ENCODE assay signal across 8 cellular contexts in the genomic region with DNA sequence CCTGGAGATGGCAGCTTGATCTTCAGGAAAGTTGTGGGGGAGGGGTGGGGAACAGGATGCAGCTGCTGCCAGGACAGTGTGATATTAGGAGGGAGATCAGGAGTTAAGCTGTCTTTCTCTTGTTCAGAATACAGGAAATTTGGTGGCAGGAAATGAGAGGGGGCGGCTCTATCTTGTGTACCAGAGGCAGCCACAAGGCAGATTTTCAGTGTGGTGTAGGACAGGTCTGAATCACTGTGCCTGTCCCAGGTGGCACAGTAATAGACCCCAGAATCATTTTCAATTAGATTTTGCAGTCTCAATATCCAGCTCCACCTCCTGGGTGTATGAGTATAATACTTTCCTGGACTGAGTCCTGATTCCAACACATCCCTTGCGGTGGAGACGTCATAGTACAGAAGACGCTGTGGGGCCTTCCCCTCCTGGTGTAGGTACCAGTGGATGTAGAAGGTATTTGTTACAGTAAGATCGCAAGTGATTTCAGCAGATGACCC.
A peak's percentile ranks its signal among the peaks of the same experiment; 100 is the strongest.
DNase-seq lines count a peak whose midpoint lies in the region; ATAC-seq and TF ChIP-seq lines count a peak whose summit lies in the region.
"Not testable (repeated sequence)": the region's sequence is repeated elsewhere in the genome, so short reads cannot be mapped to it uniquely, and the experiment has no call there.

No MANE protein-coding gene starts in this region.

- in situ Hi-C loops in transverse colon (cut with MboI; ENCODE audit: low pct_ligation_motif_present in 1 of 4, low pct_unique_long_range_greater_than_20kb in 1 of 4, low sequenced_read_pairs in 3 of 4): not testable (repeated sequence)

- peaks cover 29 to 71% of the 10 kb centered on the region in 2 donors for H3K4me1 Mint-ChIP-seq in natural killer cell treated with Interleukin-12 subunit alpha and Interleukin-12 subunit beta and Interleukin-15 and Interleukin-18, amount 100 ng/mL, for 72 hours (ENCODE audit: low read depth in 2 of 2)

- not testable (repeated sequence) for H3K9me3 Mint-ChIP-seq in natural killer cell treated with Interleukin-12 subunit alpha and Interleukin-12 subunit beta and Interleukin-15 and Interleukin-18, amount 100 ng/mL, for 72 hours

- not testable (repeated sequence) for TF ChIP-seq EP300 in esophagus muscularis mucosa (IDR thresholded peaks at IDR 0.05); transverse colon (IDR thresholded peaks at IDR 0.05; ENCODE audit: low read depth)

- DNase-seq in GM12865 (ENCODE audit: low read depth) (peak; percentile 53), NCI-H2081 (lab: John Stamatoyannopoulos, UW) (peak; percentile 11 to 46), WERI-Rb-1 (peak; percentile 74), esophagus muscularis mucosa (ENCODE audit: extremely low spot score) (peak; percentile 83), transverse colon (peak; percentile 46)
- DNase-seq in activated naive CD4-positive, alpha-beta T cell treated with Interleukin-2 at 50 U/mL for 16 hours: peak; percentile 53
- DNase-seq in natural killer cell treated with Interleukin-12 subunit alpha and Interleukin-12 subunit beta and Interleukin-15 and Interleukin-18, amount 100 ng/mL, for 72 hours (ENCODE audit: low spot score): not testable (repeated sequence)

- not testable (repeated sequence) for TF ChIP-seq CTCF in GM12865 (IDR thresholded peaks at IDR 0.05; ENCODE audit: insufficient read depth, low read depth, low read length, missing control alignments); WERI-Rb-1 (IDR thresholded peaks at IDR 0.05; ENCODE audit: low read depth, low read length); esophagus muscularis mucosa (IDR thresholded peaks at IDR 0.05); transverse colon (IDR thresholded peaks at IDR 0.05)

- not testable (repeated sequence) for H3K36me3 ChIP-seq in WERI-Rb-1, esophagus muscularis mucosa, transverse colon

- peak overlapping the region; percentile 84 to 93 for H3K27ac Mint-ChIP-seq in natural killer cell treated with Interleukin-12 subunit alpha and Interleukin-12 subunit beta and Interleukin-15 and Interleukin-18, amount 100 ng/mL, for 72 hours

- not testable (repeated sequence) for H3K27me3 ChIP-seq in WERI-Rb-1 (ENCODE audit: insufficient read depth, low read depth, severe bottlenecking); esophagus muscularis mucosa; transverse colon

- peaks cover 10% of the 10 kb centered on the region for H3K36me3 Mint-ChIP-seq in natural killer cell treated with Interleukin-12 subunit alpha and Interleukin-12 subunit beta and Interleukin-15 and Interleukin-18, amount 100 ng/mL, for 72 hours

- H3K4me3 ChIP-seq in GM12865 (ENCODE audit: low read depth, low read length) (peak overlapping the region; percentile 58), esophagus muscularis mucosa (peak overlapping the region in 1 of 4 donors; percentile 20), transverse colon (peak overlapping the region in 1 of 4 donors; percentile 7)
- H3K4me3 ChIP-seq in WERI-Rb-1 (ENCODE audit: low read depth, low read length): not testable (repeated sequence)

- peak overlapping the region; percentile 71 for H3K27ac ChIP-seq in WERI-Rb-1
- H3K27ac ChIP-seq in esophagus muscularis mucosa (replicated peaks in 1 of 4): peak overlapping the region in 2 of 4 donors; percentile 33 to 34
- peak overlapping the region in 3 of 4 donors; percentile 33 to 79 (median 59) for H3K27ac ChIP-seq in transverse colon

- H3K4me1 ChIP-seq in esophagus muscularis mucosa, transverse colon: not testable (repeated sequence)

- not testable (repeated sequence) for H3K27me3 Mint-ChIP-seq in natural killer cell treated with Interleukin-12 subunit alpha and Interleukin-12 subunit beta and Interleukin-15 and Interleukin-18, amount 100 ng/mL, for 72 hours

- peak overlapping the region; percentile 94 for H3K4me3 Mint-ChIP-seq in natural killer cell treated with Interleukin-12 subunit alpha and Interleukin-12 subunit beta and Interleukin-15 and Interleukin-18, amount 100 ng/mL, for 72 hours

- not testable (repeated sequence) for H3K9me3 ChIP-seq in WERI-Rb-1 (ENCODE audit: severe bottlenecking); esophagus muscularis mucosa; transverse colon

- TF ChIP-seq POLR2A in esophagus muscularis mucosa (IDR thresholded peaks at IDR 0.05; ENCODE audit: low read depth); transverse colon (IDR thresholded peaks at IDR 0.05): not testable (repeated sequence)

- peak; percentile 25 for ATAC-seq in GM21717 (IDR thresholded peaks at IDR 0.05; ENCODE audit: unreplicated experiment)
- ATAC-seq in natural killer cell treated with Interleukin-12 subunit alpha and Interleukin-12 subunit beta and Interleukin-15 and Interleukin-18, amount 100 ng/mL, for 72 hours: peak; percentile 53

- 92% methylated on average over 5 of the region's 5 CpGs for WGBS in esophagus muscularis mucosa
- 20 to 81% methylated on average over 1 to 5 of the region's 5 CpGs for WGBS in transverse colon (ENCODE audit: low coverage in 1 of 2), 2 donors

- intact Hi-C loops in esophagus muscularis mucosa (cut with DNase I); transverse colon (cut with DNase I; ENCODE audit: low total_unique reads): not testable (repeated sequence)
